11 cellular contexts compared by ENCODE assay signal in the genomic region with DNA sequence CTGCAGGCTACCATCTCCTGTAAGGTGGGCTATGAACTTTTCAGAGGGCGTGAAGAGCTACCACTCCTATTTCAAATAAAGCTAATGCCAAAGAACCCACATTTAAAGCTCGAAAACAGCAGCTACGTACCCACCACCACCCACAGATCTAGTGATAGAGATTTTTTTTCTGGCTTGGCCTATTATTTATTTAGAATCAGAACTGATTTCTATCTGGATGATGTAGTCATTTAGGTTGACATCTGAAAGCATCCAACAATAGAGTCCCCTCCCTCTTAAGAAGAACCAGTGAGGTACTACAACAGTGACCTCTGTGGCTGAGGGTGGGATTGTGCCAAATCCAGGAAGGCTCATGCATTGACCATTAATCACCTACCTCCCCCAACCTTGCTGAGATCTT.
DNase-seq lines count a peak whose midpoint lies in the region; ATAC-seq and TF ChIP-seq lines count a peak whose summit lies in the region.
"Had no signal": no experiment of that assay in that cellular context is flagged by ENCODE, and none has a peak within 500 bp of the region (broad histone marks: within the 10 kb centered on the region; RNA-seq: fewer than 3 reads in every experiment).

No MANE protein-coding gene starts in this region.

- no peaks in the 10 kb centered on the region for H3K36me3 Mint-ChIP-seq in T-helper 17 cell (ENCODE audit: low read depth)

- DNase-seq in T-helper 17 cell (no peak), islet precursor cell (peak; percentile 60), left lung (no peak), HK-2 (ENCODE audit: unreplicated experiment) (no peak), GM19238 (ENCODE audit: insufficient read length, low spot score) (no peak)
- DNase-seq: activated gamma-delta T cell treated with Interleukin-2 at 50 U/mL for 16 hours had no signal

- peaks cover 44% of the 10 kb centered on the region for H3K4me1 Mint-ChIP-seq in T-helper 17 cell

- no peaks in the 10 kb centered on the region for H3K27me3 ChIP-seq in BLaER1 treated with 17β-estradiol and CSF1 and Interleukin-3, amounts not matched to agents 10 nM and 100 nM
- no peaks in the 10 kb centered on the region for H3K27me3 ChIP-seq in left lung
- H3K27me3 ChIP-seq: spleen had no signal

- peaks cover 0 to 10% (median 0%) of the 10 kb centered on the region in 11 experiments; a peak in 3 of 22 replicates for H3K36me3 ChIP-seq in BLaER1 treated with 17β-estradiol and CSF1 and Interleukin-3, amounts not matched to agents 10 nM and 100 nM
- H3K36me3 ChIP-seq in left lung, result no peaks in the 10 kb centered on the region
- H3K36me3 ChIP-seq: spleen had no signal

- H3K4me3 ChIP-seq in BLaER1 treated with 17β-estradiol and CSF1 and Interleukin-3, amounts not matched to agents 10 nM and 100 nM, result no peak overlapping the region
- no peak overlapping the region for H3K4me3 ChIP-seq in left lung

- ATAC-seq in T-helper 17 cell (peak; percentile 63), left lung (no peak), HG02973 (IDR thresholded peaks at IDR 0.05; ENCODE audit: unreplicated experiment) (no peak)
- ATAC-seq: activated CD4-positive, CD25-positive, alpha-beta regulatory T cell treated with anti-CD3 and anti-CD28 coated beads, Interleukin-2, amount 50 U/mL, for 24 hours had no signal

- peaks cover 33 to 50% (median 46%) of the 10 kb centered on the region in 10 experiments for H3K4me1 ChIP-seq in BLaER1 treated with 17β-estradiol and CSF1 and Interleukin-3, amounts not matched to agents 10 nM and 100 nM
- H3K4me1 ChIP-seq in left lung, result peaks cover 0 to 14% of the 10 kb centered on the region in 2 donors

- TF ChIP-seq CTCF in GM12874 (IDR thresholded peaks at IDR 0.05; ENCODE audit: insufficient read depth, low read depth, low read length) (0 out of 2 replicates have a peak, but pooled peaks have one; percentile 17), left lung (IDR thresholded peaks at IDR 0.05) (no peak)

- H3K27me3 Mint-ChIP-seq in T-helper 17 cell, result no peaks in the 10 kb centered on the region

- peak overlapping the region; percentile 57 for H3K4me3 Mint-ChIP-seq in T-helper 17 cell

- no peaks in the 10 kb centered on the region for H4K20me1 ChIP-seq in BLaER1 treated with 17β-estradiol and CSF1 and Interleukin-3, amounts not matched to agents 10 nM and 100 nM

- H3K9ac ChIP-seq in BLaER1 treated with 17β-estradiol and CSF1 and Interleukin-3, amounts not matched to agents 10 nM and 100 nM, result no peak overlapping the region

- H3K27ac ChIP-seq in BLaER1 treated with 17β-estradiol and CSF1 and Interleukin-3, amounts not matched to agents 10 nM and 100 nM, result peak overlapping the region in 10 of 11 experiments; percentile 53 to 80 (median 69); a peak in 15 of 22 replicates
- no peak overlapping the region for H3K27ac ChIP-seq in left lung

- intact Hi-C loops in left lung (cut with DNase I), result no loop called here

- H3K27ac Mint-ChIP-seq in T-helper 17 cell, result peak overlapping the region; percentile 92

- H3K4me2 ChIP-seq in BLaER1 treated with 17β-estradiol and CSF1 and Interleukin-3, amounts not matched to agents 10 nM and 100 nM, result peak overlapping the region; percentile 66 to 89 (median 76)

- H3K9me3 ChIP-seq in BLaER1 treated with 17β-estradiol and CSF1 and Interleukin-3, amounts not matched to agents 10 nM and 100 nM (replicated peaks in 1 of 11), result peaks cover 24 to 69% (median 47%) of the 10 kb centered on the region in 11 experiments
- H3K9me3 ChIP-seq in T-helper 17 cell (ENCODE audit: control insufficient read depth, low read length, poor library complexity, severe bottlenecking) (no peaks in the 10 kb centered on the region), left lung (no peaks in the 10 kb centered on the region)

Comparison
In these comparisons a context has a peak if more than half of its experiments do, and no peak if none do; other contexts are left out.
1. H3K27ac ChIP-seq: peak in BLaER1 treated with 17β-estradiol and CSF1 and Interleukin-3, amounts not matched to agents 10 nM and 100 nM (10 of 11); none in left lung (0 of 2).